8 cellular contexts compared by ENCODE assay signal in genomic region chr4:159048166-159048886, GRCh38. TPM values are rescaled to one million over a fixed set of nuclear protein-coding genes. Genes with fewer than 3 reads are reported as not detected.
DNase-seq lines count a peak whose midpoint lies in the region; ATAC-seq and TF ChIP-seq lines count a peak whose summit lies in the region.

No MANE protein-coding gene starts in this region.

- H3K27me3 ChIP-seq in esophagus muscularis mucosa (no peaks in the 10 kb centered on the region), muscle layer of duodenum (ENCODE audit: low read depth, low read length) (no peaks in the 10 kb centered on the region)
- no peaks in the 10 kb centered on the region for H3K27me3 ChIP-seq in naive thymus-derived CD4-positive, alpha-beta T cell (ENCODE audit: control insufficient read depth in 2 of 2, insufficient read depth in 2 of 2, low read length in 2 of 2)

- CTCF ChIA-PET in T-cell (lab: Charles Lee), result no interaction called here
- CTCF ChIA-PET in naive thymus-derived CD4-positive, alpha-beta T cell (lab: Charles Lee), result no interaction called here

- H3K9me3 ChIP-seq in esophagus muscularis mucosa (no peaks in the 10 kb centered on the region), muscle layer of duodenum (ENCODE audit: control insufficient read depth in 1 of 2, low read length in 2 of 2) (no peaks in the 10 kb centered on the region)
- H3K9me3 ChIP-seq in naive thymus-derived CD4-positive, alpha-beta T cell (ENCODE audit: control insufficient read depth in 2 of 3, low read length in 3 of 3), result no peaks in the 10 kb centered on the region

- no peak overlapping the region for H3K4me3 Mint-ChIP-seq in T-cell
- no peak overlapping the region for H3K4me3 Mint-ChIP-seq in naive thymus-derived CD4-positive, alpha-beta T cell

- ATAC-seq in HG02623 (IDR thresholded peaks at IDR 0.05; ENCODE audit: unreplicated experiment), result no peak
- no peak for ATAC-seq in T-cell (replicated peaks in 1 of 4)
- no peak for ATAC-seq in naive thymus-derived CD4-positive, alpha-beta T cell

- peak; percentile 74 for DNase-seq in AG10803 (ENCODE audit: low read depth)
- DNase-seq in NCI-H510A treated with DMSO at 0.1 percent for 48 hours (lab: John Stamatoyannopoulos, UW), result peak; percentile 59
- no peak for DNase-seq in esophagus muscularis mucosa (ENCODE audit: extremely low spot score)
- no peak for DNase-seq in NCI-H2107 (lab: John Stamatoyannopoulos, UW)
- DNase-seq in T-cell, result no peak
- DNase-seq in naive thymus-derived CD4-positive, alpha-beta T cell, result no peak

- H3K27ac Mint-ChIP-seq in T-cell, result no peak overlapping the region
- no peak overlapping the region for H3K27ac Mint-ChIP-seq in naive thymus-derived CD4-positive, alpha-beta T cell

- WGBS in esophagus muscularis mucosa, result 25% methylated on average over 16 of the region's 16 CpGs

- H3K4me3 ChIP-seq in AG10803 (ENCODE audit: low read length) (peak overlapping the region; percentile 44), esophagus muscularis mucosa (peak overlapping the region; percentile 32 to 39 (median 35)), muscle layer of duodenum (ENCODE audit: low read depth in 1 of 2, low read length in 2 of 2) (peak overlapping the region; percentile 54 to 58)
- no peak overlapping the region for H3K4me3 ChIP-seq in naive thymus-derived CD4-positive, alpha-beta T cell (ENCODE audit: low read length)

- intact Hi-C loops in esophagus muscularis mucosa (cut with DNase I), result no loop called here
- intact Hi-C loops in naive thymus-derived CD4-positive, alpha-beta T cell (cut with micrococcal nuclease), result loop anchor here in 1 of 2 donors (10.0 kb wide), 1 partner anchor 126 kb away; no protein-coding TSS in a partner anchor

- H3K36me3 Mint-ChIP-seq in T-cell, result no peaks in the 10 kb centered on the region
- peaks cover 0 to 2% (median 0%) of the 10 kb centered on the region in 5 donors for H3K36me3 Mint-ChIP-seq in naive thymus-derived CD4-positive, alpha-beta T cell

- H3K9me3 Mint-ChIP-seq in T-cell, result no peaks in the 10 kb centered on the region
- no peaks in the 10 kb centered on the region for H3K9me3 Mint-ChIP-seq in naive thymus-derived CD4-positive, alpha-beta T cell

- peaks cover 0 to 13% (median 1%) of the 10 kb centered on the region in 3 donors for H3K4me1 Mint-ChIP-seq in T-cell
- peaks cover 0 to 38% (median 0%) of the 10 kb centered on the region in 7 donors for H3K4me1 Mint-ChIP-seq in naive thymus-derived CD4-positive, alpha-beta T cell

- TF ChIP-seq CTCF in AG10803 (conservative IDR thresholded peaks at IDR 0.05; ENCODE audit: low read length) (no peak), esophagus muscularis mucosa (IDR thresholded peaks at IDR 0.05) (no peak)

- TF ChIP-seq EP300 in esophagus muscularis mucosa (IDR thresholded peaks at IDR 0.05), result no peak

- H3K4me1 ChIP-seq in esophagus muscularis mucosa (peaks cover 0 to 10% (median 9%) of the 10 kb centered on the region in 4 donors), muscle layer of duodenum (ENCODE audit: control insufficient read depth in 1 of 2, insufficient read depth in 2 of 2, low read length in 2 of 2) (peaks cover 0 to 7% of the 10 kb centered on the region in 2 donors)
- no peaks in the 10 kb centered on the region for H3K4me1 ChIP-seq in naive thymus-derived CD4-positive, alpha-beta T cell (ENCODE audit: control insufficient read depth in 2 of 2, insufficient read depth in 2 of 2, low read length in 2 of 2)

- peaks cover 4 to 6% of the 10 kb centered on the region in 2 donors for H3K27me3 Mint-ChIP-seq in T-cell
- H3K27me3 Mint-ChIP-seq in naive thymus-derived CD4-positive, alpha-beta T cell, result peaks cover 2 to 18% (median 5%) of the 10 kb centered on the region in 5 donors

- H3K36me3 ChIP-seq in esophagus muscularis mucosa, result no peaks in the 10 kb centered on the region
- no peaks in the 10 kb centered on the region for H3K36me3 ChIP-seq in muscle layer of duodenum (ENCODE audit: control insufficient read depth in 1 of 2, insufficient read depth in 2 of 2, low read length in 2 of 2)
- no peaks in the 10 kb centered on the region for H3K36me3 ChIP-seq in naive thymus-derived CD4-positive, alpha-beta T cell (ENCODE audit: control insufficient read depth in 2 of 3, insufficient read depth in 3 of 3, low read length in 3 of 3)

- TF ChIP-seq POLR2A in esophagus muscularis mucosa (IDR thresholded peaks at IDR 0.05; ENCODE audit: low read depth), result no peak

- POLR2A ChIA-PET in T-cell (lab: Charles Lee), result interaction anchor here in 1 of 2 donors (0.6 kb wide), 1 partner anchor 233 kb away, joined by 3 read pairs; no protein-coding TSS in a partner anchor
- POLR2A ChIA-PET in naive thymus-derived CD4-positive, alpha-beta T cell (lab: Charles Lee), result no interaction called here

- H3K27ac ChIP-seq in esophagus muscularis mucosa (replicated peaks in 1 of 4) (peak overlapping the region in 3 of 4 donors; percentile 14 to 58 (median 31)), muscle layer of duodenum (ENCODE audit: low read length) (no peak overlapping the region)
- H3K27ac ChIP-seq in naive thymus-derived CD4-positive, alpha-beta T cell (ENCODE audit: low read depth, low read length), result no peak overlapping the region

RNA-seq across cellular contexts. Expression of gene RAPGEF2, which starts 54.6 kb away (rescaled TPM):
- total RNA-seq in esophagus muscularis mucosa (10 to 100 TPM; 55.6 to 61.5 (median 58.4) TPM), T-cell (10 to 100 TPM; 16.8 to 28.5 (median 26.4) TPM)
- 10 to 100 TPM; 19.1 to 35.2 (median 21.9) TPM for total RNA-seq in naive thymus-derived CD4-positive, alpha-beta T cell
- under 1 TPM; 0.72 to 0.87 TPM for polyA plus RNA-seq in naive thymus-derived CD4-positive, alpha-beta T cell

Comparison
In these comparisons a context has a peak if more than half of its experiments do, and no peak if none do; other contexts are left out.
1. DNase-seq: peak in AG10803 (single experiment) and NCI-H510A treated with DMSO at 0.1 percent for 48 hours (single experiment); none in esophagus muscularis mucosa (single experiment), NCI-H2107 (single experiment), T-cell (0 of 34) and naive thymus-derived CD4-positive, alpha-beta T cell (0 of 9).
2. H3K27ac ChIP-seq: peak in esophagus muscularis mucosa (3 of 4); none in muscle layer of duodenum (single experiment) and naive thymus-derived CD4-positive, alpha-beta T cell (single experiment).